In the genomic region with DNA sequence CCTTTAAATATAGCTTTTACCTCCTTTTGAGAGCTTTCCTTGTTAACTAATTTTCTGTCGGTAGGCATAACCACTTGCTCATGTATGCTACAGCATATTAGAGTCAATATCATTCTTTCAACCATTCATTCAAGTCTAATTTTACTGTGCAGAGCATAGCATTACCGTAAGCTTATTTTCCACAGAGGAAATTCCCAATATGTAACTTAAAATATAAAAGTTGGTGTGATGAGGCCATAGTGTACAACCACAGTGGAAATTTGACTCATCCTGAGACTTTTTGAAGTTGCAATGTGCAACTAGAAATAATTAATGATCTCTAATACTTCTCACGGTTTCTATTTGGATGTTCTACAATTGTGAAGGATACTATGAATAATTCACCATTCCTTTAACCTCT, we compare ENCODE assay signal across 20 cellular contexts.
DNase-seq lines count a peak whose midpoint lies in the region; ATAC-seq and TF ChIP-seq lines count a peak whose summit lies in the region.
"Had no signal": no experiment of that assay in that cellular context is flagged by ENCODE, and none has a peak within 500 bp of the region (broad histone marks: within the 10 kb centered on the region; RNA-seq: fewer than 3 reads in every experiment).

No MANE protein-coding gene starts in this region.

- H3K9me3 Mint-ChIP-seq in activated naive CD4-positive, alpha-beta T cell treated with anti-CD3 and anti-CD28 coated beads, Interleukin-2, amount 50 U/mL, for 24 hours, result no peaks in the 10 kb centered on the region
- H3K9me3 Mint-ChIP-seq in stimulated activated naive CD8-positive, alpha-beta T cell treated with anti-CD3 and anti-CD28 coated beads, Interleukin-15, Interleukin-2, amounts not matched to agents 100 ng/mL and 50 ng/mL, for 24 hours, result no peaks in the 10 kb centered on the region
- H3K9me3 Mint-ChIP-seq: dendritic cell treated with granulocyte-macrophage colony-stimulating factor and Interleukin-4, amounts not matched to agents 40 ng/mL and 50 ng/mL, for 4 days; T-helper 2 cell treated with Interferon-gamma antibody and Interleukin-4, amounts not matched to agents 5 μg/mL and 100 μg/mL, for 36 hours had no signal

- CTCF ChIA-PET in Panc1 (lab: Charles Lee), result no interaction called here

- intact Hi-C loops in Panc1 (cut with micrococcal nuclease; ENCODE audit: unreplicated experiment), result no loop called here

- no peak overlapping the region for H3K4me3 Mint-ChIP-seq in activated naive CD4-positive, alpha-beta T cell treated with anti-CD3 and anti-CD28 coated beads, Interleukin-2, amount 50 U/mL, for 24 hours
- H3K4me3 Mint-ChIP-seq in stimulated activated naive CD8-positive, alpha-beta T cell treated with anti-CD3 and anti-CD28 coated beads, Interleukin-15, Interleukin-2, amounts not matched to agents 100 ng/mL and 50 ng/mL, for 24 hours, result peak overlapping the region; percentile 1
- H3K4me3 Mint-ChIP-seq: brain; dendritic cell treated with granulocyte-macrophage colony-stimulating factor and Interleukin-4, amounts not matched to agents 40 ng/mL and 50 ng/mL, for 4 days; T-helper 2 cell treated with Interferon-gamma antibody and Interleukin-4, amounts not matched to agents 5 μg/mL and 100 μg/mL, for 36 hours had no signal

- no peak for TF ChIP-seq CTCF in Panc1 (IDR thresholded peaks at IDR 0.05)

- in situ Hi-C loops in Panc1 (cut with HindIII; ENCODE audit: low pct_unique_long_range_greater_than_20kb, low sequenced_read_pairs), result no loop called here

- H3K4me1 ChIP-seq in Panc1 (ENCODE audit: control insufficient read depth, insufficient read depth, low read length), result no peaks in the 10 kb centered on the region; the same call in none of the 2 replicates
- H3K4me1 ChIP-seq: sigmoid colon had no signal

- H3K27ac Mint-ChIP-seq in activated naive CD4-positive, alpha-beta T cell treated with anti-CD3 and anti-CD28 coated beads, Interleukin-2, amount 50 U/mL, for 24 hours, result peak overlapping the region; percentile 62
- peak overlapping the region; percentile 88 for H3K27ac Mint-ChIP-seq in stimulated activated naive CD8-positive, alpha-beta T cell treated with anti-CD3 and anti-CD28 coated beads, Interleukin-15, Interleukin-2, amounts not matched to agents 100 ng/mL and 50 ng/mL, for 24 hours
- H3K27ac Mint-ChIP-seq: brain had no signal

- H3K4me3 ChIP-seq in Panc1 (ENCODE audit: low read depth in 2 of 2, low read length in 2 of 2), result no peak overlapping the region
- H3K4me3 ChIP-seq: gastrocnemius medialis, left ventricle myocardium inferior, sigmoid colon, thoracic aorta had no signal

- ATAC-seq in GM21619 (IDR thresholded peaks at IDR 0.05; ENCODE audit: unreplicated experiment) (peak; percentile 43), Panc1 (no peak)
- ATAC-seq: gastrocnemius medialis had no signal

- H3K4me1 Mint-ChIP-seq in activated naive CD4-positive, alpha-beta T cell treated with anti-CD3 and anti-CD28 coated beads, Interleukin-2, amount 50 U/mL, for 24 hours, result peaks cover 45% of the 10 kb centered on the region
- peaks cover 64% of the 10 kb centered on the region for H3K4me1 Mint-ChIP-seq in stimulated activated naive CD8-positive, alpha-beta T cell treated with anti-CD3 and anti-CD28 coated beads, Interleukin-15, Interleukin-2, amounts not matched to agents 100 ng/mL and 50 ng/mL, for 24 hours (ENCODE audit: low read depth)

- DNase-seq in activated naive CD4-positive, alpha-beta T cell treated with Interleukin-2 at 50 U/mL for 16 hours, result no peak
- no peak for DNase-seq in Panc1 (ENCODE audit: low read depth, low spot score)
- no peak for DNase-seq in AG20443 (ENCODE audit: low spot score)
- DNase-seq in iPS-NIHi7 (ENCODE audit: extremely low spot score), result no peak
- DNase-seq in COLO829 (ENCODE audit: low spot score), result no peak
- DNase-seq: activated CD4-positive, alpha-beta T cell treated with anti-CD3 and anti-CD28 coated beads for 1 hour; activated effector memory CD4-positive, alpha-beta T cell treated with anti-CD3 and anti-CD28 coated beads, Interleukin-2, amount 50 U/mL, for 16 hours; gastrocnemius medialis; left ventricle myocardium inferior; NCI-H146; occipital lobe; sigmoid colon; stimulated activated CD4-positive, alpha-beta T cell treated with anti-CD3 and anti-CD28 coated beads, Interleukin-2, amount 100 ng/mL, for 24 hours had no signal

- POLR2A ChIA-PET in Panc1 (lab: Charles Lee), result interaction anchor here (0.7 kb wide), 1 partner anchor 14 kb away, joined by 3 read pairs; no protein-coding TSS in a partner anchor

- no peaks in the 10 kb centered on the region for H3K27me3 ChIP-seq in Panc1 (ENCODE audit: control insufficient read depth, insufficient read depth, low read length)
- H3K27me3 ChIP-seq: gastrocnemius medialis, sigmoid colon had no signal

- no peaks in the 10 kb centered on the region for H3K27me3 Mint-ChIP-seq in activated naive CD4-positive, alpha-beta T cell treated with anti-CD3 and anti-CD28 coated beads, Interleukin-2, amount 50 U/mL, for 24 hours
- no peaks in the 10 kb centered on the region for H3K27me3 Mint-ChIP-seq in stimulated activated naive CD8-positive, alpha-beta T cell treated with anti-CD3 and anti-CD28 coated beads, Interleukin-15, Interleukin-2, amounts not matched to agents 100 ng/mL and 50 ng/mL, for 24 hours
- H3K27me3 Mint-ChIP-seq: brain; dendritic cell treated with granulocyte-macrophage colony-stimulating factor and Interleukin-4, amounts not matched to agents 40 ng/mL and 50 ng/mL, for 4 days had no signal

- no TSS peak for BruUV-seq in Panc1 (replicated peaks; lab: Mats Ljungman, UMichigan)

- peak overlapping the region; percentile 74 for H3K27ac ChIP-seq in Panc1 (ENCODE audit: low read length)
- H3K27ac ChIP-seq: gastrocnemius medialis, left ventricle myocardium inferior, sigmoid colon, thoracic aorta had no signal

- no peaks in the 10 kb centered on the region; the same call in 1 of the 2 replicates for H3K9me3 ChIP-seq in Panc1 (ENCODE audit: control insufficient read depth, insufficient read depth, low read depth, low read length)
- H3K9me3 ChIP-seq: gastrocnemius medialis, left ventricle myocardium inferior, sigmoid colon, thoracic aorta had no signal

- H3K36me3 Mint-ChIP-seq in activated naive CD4-positive, alpha-beta T cell treated with anti-CD3 and anti-CD28 coated beads, Interleukin-2, amount 50 U/mL, for 24 hours, result no peaks in the 10 kb centered on the region
- no peaks in the 10 kb centered on the region for H3K36me3 Mint-ChIP-seq in stimulated activated naive CD8-positive, alpha-beta T cell treated with anti-CD3 and anti-CD28 coated beads, Interleukin-15, Interleukin-2, amounts not matched to agents 100 ng/mL and 50 ng/mL, for 24 hours (ENCODE audit: low read depth)
- H3K36me3 Mint-ChIP-seq: brain had no signal

- no peaks in the 10 kb centered on the region for H3K36me3 ChIP-seq in Panc1 (ENCODE audit: control insufficient read depth, insufficient read depth, low read length)
- H3K36me3 ChIP-seq: gastrocnemius medialis, left ventricle myocardium inferior, sigmoid colon, thoracic aorta had no signal
